In genomic region chr3:57596495-57597239, GRCh38 we compare ENCODE assay signal across 8 cellular contexts. TPM values are rescaled to one million over a fixed set of nuclear protein-coding genes. Genes with fewer than 3 reads are reported as not detected.
DNase-seq lines count a peak whose midpoint lies in the region; ATAC-seq and TF ChIP-seq lines count a peak whose summit lies in the region.

No MANE protein-coding gene starts in this region.

- no peak for TF ChIP-seq CTCF in astrocyte of the cerebellum (IDR thresholded peaks at IDR 0.05; ENCODE audit: low read depth, low read length, missing control alignments)
- no peak for TF ChIP-seq CTCF in uterus (IDR thresholded peaks at IDR 0.05)

- in situ Hi-C loops in astrocyte of the cerebellum (cut with HindIII; ENCODE audit: low sequenced_read_pairs) = loop anchor here (5.0 kb wide), 1 partner anchor 71 kb away; no protein-coding TSS in a partner anchor

- H3K9ac ChIP-seq in HUES48 (ENCODE audit: low read depth, low read length) = peak overlapping the region; percentile 98

- H3K4me3 ChIP-seq in HUES48 (ENCODE audit: low read depth, low read length) (peak overlapping the region; percentile 97), astrocyte of the cerebellum (ENCODE audit: low read depth, low read length) (peak overlapping the region; percentile 89), uterus (peak overlapping the region; percentile 89 to 91)

- TF ChIP-seq POLR2A in uterus (IDR thresholded peaks at IDR 0.05) = no peak

- no peaks in the 10 kb centered on the region for H3K27me3 ChIP-seq in HUES48 (ENCODE audit: control insufficient read depth, insufficient read depth, low read length)
- no peaks in the 10 kb centered on the region for H3K27me3 ChIP-seq in uterus

- peak; percentile 38 for DNase-seq in 8988T
- DNase-seq in T-helper 2 cell = peak; percentile 31 to 76 (median 57)
- peak; percentile 86 for DNase-seq in astrocyte of the cerebellum (ENCODE audit: low read depth)
- DNase-seq in hepatic stellate cell (ENCODE audit: low spot score) = peak; percentile 85
- peak; percentile 53 for DNase-seq in putamen (ENCODE audit: low spot score)
- DNase-seq in uterus = peak; percentile 62 to 70

- ATAC-seq in GM18868 (IDR thresholded peaks at IDR 0.05; ENCODE audit: unreplicated experiment) = peak; percentile 1

- H3K9me3 ChIP-seq in HUES48 (ENCODE audit: control insufficient read depth, insufficient read depth, low read length) = no peaks in the 10 kb centered on the region
- H3K9me3 ChIP-seq in uterus = no peaks in the 10 kb centered on the region

- H3K36me3 ChIP-seq in HUES48 (ENCODE audit: control insufficient read depth, insufficient read depth, low read length) (peaks cover 24% of the 10 kb centered on the region), uterus (no peaks in the 10 kb centered on the region)

- intact Hi-C loops in uterus (cut with DNase I; ENCODE audit: low total_unique reads) = no loop called here

- peaks cover 19% of the 10 kb centered on the region for H3K4me1 ChIP-seq in HUES48 (ENCODE audit: control insufficient read depth, insufficient read depth, low read length)
- H3K4me1 ChIP-seq in uterus = peaks cover 0 to 13% of the 10 kb centered on the region in 2 donors

- H3K27ac ChIP-seq in HUES48 (ENCODE audit: low read depth, low read length) (peak overlapping the region; percentile 99), uterus (peak overlapping the region; percentile 98 to 99)

RNA-seq across cellular contexts. Expression of gene ARF4, which starts 0.5 kb away (rescaled TPM):
- 100 to 1,000 TPM in 2 of 4 donors, 10 to 100 TPM in 2; 52.5 to 166 (median 108) TPM for total RNA-seq in uterus

RNA-seq across cellular contexts. Expression of gene PDE12, which starts 40.6 kb away (rescaled TPM):
- 10 to 100 TPM in 2 of 4 donors, 1 to 10 TPM in 2; 2.6 to 19.7 (median 13.5) TPM for total RNA-seq in uterus

RNA-seq across cellular contexts. Expression of gene DNAH12, which starts 52.5 kb away (rescaled TPM):
- 1 to 10 TPM in 1 of 4 donors, under 1 TPM in 2, not detected in 1; 0.30 to 4.4 (median 0.77) TPM for total RNA-seq in uterus

Comparison
In these comparisons a context has a peak if more than half of its experiments do, and no peak if none do; other contexts are left out.
1. Peak in every context shown above with its lines: DNase-seq, ATAC-seq, H3K4me3 ChIP-seq and H3K27ac ChIP-seq.